1 cellular context compared by ENCODE assay signal in the genomic region with DNA sequence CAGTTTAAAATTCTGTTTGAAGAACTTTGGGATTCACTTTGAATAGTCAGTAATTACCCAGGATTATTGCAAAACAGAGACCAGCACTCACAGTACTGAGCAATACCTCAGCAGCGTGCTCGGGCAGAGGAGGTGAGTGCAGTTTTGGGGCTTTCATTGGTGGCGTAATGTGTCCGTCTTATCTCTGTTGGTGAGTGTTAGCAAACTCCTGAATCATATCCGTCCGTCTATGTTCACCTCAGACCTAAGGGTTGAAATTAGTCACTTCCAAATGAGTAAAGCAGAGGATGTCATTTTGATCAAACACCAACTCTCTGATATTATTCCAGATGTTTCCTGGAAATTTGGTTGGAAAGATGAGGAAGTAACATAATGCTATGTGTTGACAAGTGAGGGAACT.
TF ChIP-seq lines count a peak whose summit lies in the region.

No MANE protein-coding gene starts in this region.

TF ChIP-seq in GM12878, 131 proteins besides CTCF, POLR2A, EP300 and RAD21 (continued from another document):
- TF ChIP-seq, protein P1, sequence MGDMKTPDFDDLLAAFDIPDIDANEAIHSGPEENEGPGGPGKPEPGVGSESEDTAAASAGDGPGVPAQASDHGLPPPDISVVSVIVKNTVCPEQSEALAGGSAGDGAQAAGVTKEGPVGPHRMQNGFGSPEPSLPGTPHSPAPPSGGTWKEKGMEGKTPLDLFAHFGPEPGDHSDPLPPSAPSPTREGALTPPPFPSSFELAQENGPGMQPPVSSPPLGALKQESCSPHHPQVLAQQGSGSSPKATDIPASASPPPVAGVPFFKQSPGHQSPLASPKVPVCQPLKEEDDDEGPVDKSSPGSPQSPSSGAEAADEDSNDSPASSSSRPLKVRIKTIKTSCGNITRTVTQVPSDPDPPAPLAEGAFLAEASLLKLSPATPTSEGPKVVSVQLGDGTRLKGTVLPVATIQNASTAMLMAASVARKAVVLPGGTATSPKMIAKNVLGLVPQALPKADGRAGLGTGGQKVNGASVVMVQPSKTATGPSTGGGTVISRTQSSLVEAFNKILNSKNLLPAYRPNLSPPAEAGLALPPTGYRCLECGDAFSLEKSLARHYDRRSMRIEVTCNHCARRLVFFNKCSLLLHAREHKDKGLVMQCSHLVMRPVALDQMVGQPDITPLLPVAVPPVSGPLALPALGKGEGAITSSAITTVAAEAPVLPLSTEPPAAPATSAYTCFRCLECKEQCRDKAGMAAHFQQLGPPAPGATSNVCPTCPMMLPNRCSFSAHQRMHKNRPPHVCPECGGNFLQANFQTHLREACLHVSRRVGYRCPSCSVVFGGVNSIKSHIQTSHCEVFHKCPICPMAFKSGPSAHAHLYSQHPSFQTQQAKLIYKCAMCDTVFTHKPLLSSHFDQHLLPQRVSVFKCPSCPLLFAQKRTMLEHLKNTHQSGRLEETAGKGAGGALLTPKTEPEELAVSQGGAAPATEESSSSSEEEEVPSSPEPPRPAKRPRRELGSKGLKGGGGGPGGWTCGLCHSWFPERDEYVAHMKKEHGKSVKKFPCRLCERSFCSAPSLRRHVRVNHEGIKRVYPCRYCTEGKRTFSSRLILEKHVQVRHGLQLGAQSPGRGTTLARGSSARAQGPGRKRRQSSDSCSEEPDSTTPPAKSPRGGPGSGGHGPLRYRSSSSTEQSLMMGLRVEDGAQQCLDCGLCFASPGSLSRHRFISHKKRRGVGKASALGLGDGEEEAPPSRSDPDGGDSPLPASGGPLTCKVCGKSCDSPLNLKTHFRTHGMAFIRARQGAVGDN (IDR thresholded peaks at IDR 0.05): no peak
- TF ChIP-seq KAT2A (conservative IDR thresholded peaks at IDR 0.05; ENCODE audit: control insufficient read depth, low read depth, low read length) (no peak), TCF7 (IDR thresholded peaks at IDR 0.05; ENCODE audit: borderline replicate concordance) (no peak), STAT1 (conservative IDR thresholded peaks at IDR 0.05) (no peak), ZNF592 (IDR thresholded peaks at IDR 0.05) (no peak), EED (IDR thresholded peaks at IDR 0.05; ENCODE audit: low read depth) (no peak), ASH2L (IDR thresholded peaks at IDR 0.05; ENCODE audit: borderline replicate concordance, low read depth) (no peak), TBL1XR1 (IDR thresholded peaks at IDR 0.05; ENCODE audit: low read depth, low read length) (no peak), RB1 (IDR thresholded peaks at IDR 0.05; ENCODE audit: borderline replicate concordance) (no peak), SIN3A (IDR thresholded peaks at IDR 0.05; ENCODE audit: low read depth, low read length) (no peak), HDGF (IDR thresholded peaks at IDR 0.05) (no peak), MYC (IDR thresholded peaks at IDR 0.05; ENCODE audit: insufficient read depth, insufficient read length, insufficient replicate concordance, low read length, severe bottlenecking) (no peak), ETV6 (conservative IDR thresholded peaks at IDR 0.05 in 1 of 2, IDR thresholded peaks at IDR 0.05 in 1 of 2; ENCODE audit: borderline replicate concordance in 1 of 2, low read depth in 1 of 2) (no peak)
- TF ChIP-seq, protein P2, sequence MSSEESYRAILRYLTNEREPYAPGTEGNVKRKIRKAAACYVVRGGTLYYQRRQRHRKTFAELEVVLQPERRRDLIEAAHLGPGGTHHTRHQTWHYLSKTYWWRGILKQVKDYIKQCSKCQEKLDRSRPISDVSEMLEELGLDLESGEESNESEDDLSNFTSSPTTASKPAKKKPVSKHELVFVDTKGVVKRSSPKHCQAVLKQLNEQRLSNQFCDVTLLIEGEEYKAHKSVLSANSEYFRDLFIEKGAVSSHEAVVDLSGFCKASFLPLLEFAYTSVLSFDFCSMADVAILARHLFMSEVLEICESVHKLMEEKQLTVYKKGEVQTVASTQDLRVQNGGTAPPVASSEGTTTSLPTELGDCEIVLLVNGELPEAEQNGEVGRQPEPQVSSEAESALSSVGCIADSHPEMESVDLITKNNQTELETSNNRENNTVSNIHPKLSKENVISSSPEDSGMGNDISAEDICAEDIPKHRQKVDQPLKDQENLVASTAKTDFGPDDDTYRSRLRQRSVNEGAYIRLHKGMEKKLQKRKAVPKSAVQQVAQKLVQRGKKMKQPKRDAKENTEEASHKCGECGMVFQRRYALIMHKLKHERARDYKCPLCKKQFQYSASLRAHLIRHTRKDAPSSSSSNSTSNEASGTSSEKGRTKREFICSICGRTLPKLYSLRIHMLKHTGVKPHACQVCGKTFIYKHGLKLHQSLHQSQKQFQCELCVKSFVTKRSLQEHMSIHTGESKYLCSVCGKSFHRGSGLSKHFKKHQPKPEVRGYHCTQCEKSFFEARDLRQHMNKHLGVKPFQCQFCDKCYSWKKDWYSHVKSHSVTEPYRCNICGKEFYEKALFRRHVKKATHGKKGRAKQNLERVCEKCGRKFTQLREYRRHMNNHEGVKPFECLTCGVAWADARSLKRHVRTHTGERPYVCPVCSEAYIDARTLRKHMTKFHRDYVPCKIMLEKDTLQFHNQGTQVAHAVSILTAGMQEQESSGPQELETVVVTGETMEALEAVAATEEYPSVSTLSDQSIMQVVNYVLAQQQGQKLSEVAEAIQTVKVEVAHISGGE (CRISPR knock-in tag; IDR thresholded peaks at IDR 0.05): no peak
- TF ChIP-seq, protein P3, sequence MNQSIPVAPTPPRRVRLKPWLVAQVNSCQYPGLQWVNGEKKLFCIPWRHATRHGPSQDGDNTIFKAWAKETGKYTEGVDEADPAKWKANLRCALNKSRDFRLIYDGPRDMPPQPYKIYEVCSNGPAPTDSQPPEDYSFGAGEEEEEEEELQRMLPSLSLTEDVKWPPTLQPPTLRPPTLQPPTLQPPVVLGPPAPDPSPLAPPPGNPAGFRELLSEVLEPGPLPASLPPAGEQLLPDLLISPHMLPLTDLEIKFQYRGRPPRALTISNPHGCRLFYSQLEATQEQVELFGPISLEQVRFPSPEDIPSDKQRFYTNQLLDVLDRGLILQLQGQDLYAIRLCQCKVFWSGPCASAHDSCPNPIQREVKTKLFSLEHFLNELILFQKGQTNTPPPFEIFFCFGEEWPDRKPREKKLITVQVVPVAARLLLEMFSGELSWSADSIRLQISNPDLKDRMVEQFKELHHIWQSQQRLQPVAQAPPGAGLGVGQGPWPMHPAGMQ (IDR thresholded peaks at IDR 0.05; ENCODE audit: borderline replicate concordance): no peak
- TF ChIP-seq, protein P4, sequence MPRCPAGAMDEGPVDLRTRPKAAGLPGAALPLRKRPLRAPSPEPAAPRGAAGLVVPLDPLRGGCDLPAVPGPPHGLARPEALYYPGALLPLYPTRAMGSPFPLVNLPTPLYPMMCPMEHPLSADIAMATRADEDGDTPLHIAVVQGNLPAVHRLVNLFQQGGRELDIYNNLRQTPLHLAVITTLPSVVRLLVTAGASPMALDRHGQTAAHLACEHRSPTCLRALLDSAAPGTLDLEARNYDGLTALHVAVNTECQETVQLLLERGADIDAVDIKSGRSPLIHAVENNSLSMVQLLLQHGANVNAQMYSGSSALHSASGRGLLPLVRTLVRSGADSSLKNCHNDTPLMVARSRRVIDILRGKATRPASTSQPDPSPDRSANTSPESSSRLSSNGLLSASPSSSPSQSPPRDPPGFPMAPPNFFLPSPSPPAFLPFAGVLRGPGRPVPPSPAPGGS (IDR thresholded peaks at IDR 0.05; ENCODE audit: borderline replicate concordance, insufficient read depth, low read depth, low read length, poor library complexity, severe bottlenecking): peak; percentile 15
